9 cellular contexts compared by ENCODE assay signal in the genomic region with DNA sequence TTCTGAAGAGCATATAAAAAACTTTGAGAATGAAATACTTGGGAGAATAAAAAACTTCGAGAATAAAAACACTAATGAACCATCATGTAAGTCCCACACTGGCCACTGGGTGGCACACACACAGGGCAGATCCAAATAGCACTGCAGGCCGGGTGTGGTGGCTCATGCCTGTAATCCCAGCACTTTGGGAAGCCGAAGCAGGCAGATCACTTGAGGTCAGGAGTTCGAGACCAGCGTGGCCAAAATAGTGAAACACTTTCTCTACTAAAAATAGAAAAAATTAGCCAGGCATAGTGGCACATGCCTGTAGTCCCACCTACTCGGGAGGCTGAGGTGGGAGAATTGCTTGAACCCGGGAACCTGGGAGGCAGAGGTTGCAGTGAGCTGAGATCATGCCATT. TPM values are rescaled to one million over a fixed set of nuclear protein-coding genes. Genes with fewer than 3 reads are reported as not detected.
DNase-seq lines count a peak whose midpoint lies in the region; ATAC-seq, FAIRE-seq and TF ChIP-seq lines count a peak whose summit lies in the region.
"Not testable (repeated sequence)": the region's sequence is repeated elsewhere in the genome, so short reads cannot be mapped to it uniquely, and the experiment has no call there.
"Had no signal": no experiment of that assay in that cellular context is flagged by ENCODE, and none has a peak within 500 bp of the region (broad histone marks: within the 10 kb centered on the region; RNA-seq: fewer than 3 reads in every experiment).

No MANE protein-coding gene starts in this region.

- H3K9me3 Mint-ChIP-seq in endodermal cell: peaks cover 13% of the 10 kb centered on the region

- not testable (repeated sequence) for H3K27ac ChIP-seq in endodermal cell (ENCODE audit: low read depth, low read length)
- H3K27ac ChIP-seq in kidney (ENCODE audit: low read depth in 2 of 2, low read length in 2 of 2) (peak overlapping the region; percentile 83 to 89), gastrocnemius medialis (peak overlapping the region; percentile 94 to 99 (median 96)), aorta (ENCODE audit: low read depth in 1 of 2, low read length in 2 of 2) (peak overlapping the region in 1 of 2 donors; percentile 59)

- WGBS in endodermal cell (ENCODE audit: insufficient coverage in 1 of 2, insufficient read length in 1 of 2), 2 experiments: 88 to 94% methylated on average over 6 to 7 of the region's 7 CpGs
- 50 to 58% methylated on average over 7 of the region's 7 CpGs for WGBS in aorta, 2 donors

- TF ChIP-seq POLR2A in gastrocnemius medialis (IDR thresholded peaks at IDR 0.05): not testable (repeated sequence)

- peak; percentile 67 for TF ChIP-seq CTCF in GM06990 (IDR thresholded peaks at IDR 0.05; ENCODE audit: insufficient read depth, low read length, poor library complexity, severe bottlenecking)
- peak; percentile 86 for TF ChIP-seq CTCF in endodermal cell (conservative IDR thresholded peaks at IDR 0.05)
- TF ChIP-seq CTCF in kidney (IDR thresholded peaks at IDR 0.05; ENCODE audit: borderline replicate concordance, extremely low read depth, insufficient read depth): peak; percentile 70
- peak; percentile 78 to 84 (median 80) for TF ChIP-seq CTCF in gastrocnemius medialis (IDR thresholded peaks at IDR 0.05 in 4 of 5, conservative IDR thresholded peaks at IDR 0.05 in 1 of 5)

- not testable (repeated sequence) for H3K4me1 Mint-ChIP-seq in endodermal cell

- intact Hi-C loops in kidney (cut with DNase I); aorta (cut with DNase I): not testable (repeated sequence)
- intact Hi-C loops in gastrocnemius medialis (cut with DNase I; ENCODE audit: low total_unique reads): loop anchor here (5.0 kb wide), 1 partner anchor 82 kb away; no protein-coding TSS in a partner anchor

- not testable (repeated sequence) for H3K27me3 ChIP-seq in GM06990 (replicated peaks; ENCODE audit: control insufficient read depth, insufficient read depth, low read length); endodermal cell (ENCODE audit: control insufficient read depth, insufficient read depth, low read length, poor library complexity, severe bottlenecking); gastrocnemius medialis; aorta (ENCODE audit: control insufficient read depth in 1 of 2, insufficient read depth in 2 of 2, low read length in 1 of 2)

- H3K36me3 ChIP-seq in GM06990 (ENCODE audit: control insufficient read depth, insufficient read depth, low read length); kidney (ENCODE audit: control insufficient read depth in 1 of 2, insufficient read depth in 2 of 2, low read length in 2 of 2); aorta (ENCODE audit: control insufficient read depth in 1 of 2, insufficient read depth in 2 of 2, low read length in 1 of 2): not testable (repeated sequence)
- peaks cover 75% of the 10 kb centered on the region for H3K36me3 ChIP-seq in endodermal cell (ENCODE audit: control insufficient read depth, insufficient read depth, low read length)
- H3K36me3 ChIP-seq in gastrocnemius medialis: peaks cover 0 to 18% of the 10 kb centered on the region in 2 donors

- H3K9ac ChIP-seq in endodermal cell (ENCODE audit: extremely low read depth, low read length, poor library complexity, severe bottlenecking): not testable (repeated sequence)
- H3K9ac ChIP-seq in kidney (ENCODE audit: low read length in 2 of 2): peak overlapping the region in 1 of 2 donors; percentile 51

- H3K4me1 ChIP-seq in endodermal cell (ENCODE audit: control insufficient read depth, insufficient read depth, low read length); aorta (ENCODE audit: control insufficient read depth in 1 of 2, insufficient read depth in 2 of 2, low read length in 2 of 2): not testable (repeated sequence)
- H3K4me1 ChIP-seq in kidney (ENCODE audit: control insufficient read depth in 1 of 2, insufficient read depth in 1 of 2, low read depth in 1 of 2, low read length in 2 of 2): peaks cover 10 to 14% of the 10 kb centered on the region in 2 donors
- H3K4me1 ChIP-seq in gastrocnemius medialis: peaks cover 35 to 52% of the 10 kb centered on the region in 2 donors

- peak overlapping the region; percentile 18 for H3K27ac Mint-ChIP-seq in endodermal cell

- H3K4me3 Mint-ChIP-seq in endodermal cell: not testable (repeated sequence)

- H3K27me3 Mint-ChIP-seq in endodermal cell (ENCODE audit: insufficient read depth): not testable (repeated sequence)

- DNase-seq in GM06990 (ENCODE audit: extremely low read depth, insufficient read length): not testable (repeated sequence)
- DNase-seq in M059J (ENCODE audit: low read depth): peak; percentile 42
- DNase-seq in SK-N-DZ (ENCODE audit: low spot score): peak; percentile 51
- DNase-seq in activated T-cell treated with anti-CD3 and anti-CD28 coated beads for 48 hours (ENCODE audit: low read depth): peak; percentile 33
- DNase-seq in endodermal cell: peak; percentile 88
- peak; percentile 82 for DNase-seq in kidney
- peak in 1 of 2 donors; percentile 80 for DNase-seq in gastrocnemius medialis
- peak; percentile 80 to 83 for DNase-seq in aorta

- H3K36me3 Mint-ChIP-seq in endodermal cell (ENCODE audit: low read depth): peaks cover 69% of the 10 kb centered on the region

- not testable (repeated sequence) for H3K4me3 ChIP-seq in GM06990 (replicated peaks; ENCODE audit: low read depth, low read length); endodermal cell (ENCODE audit: low read length); kidney (ENCODE audit: low read length in 2 of 2); gastrocnemius medialis; aorta (ENCODE audit: low read length in 2 of 2)

- FAIRE-seq in kidney (lab: Jason Lieb, UNC): not testable (repeated sequence)

- H3K9me3 ChIP-seq in endodermal cell (ENCODE audit: control insufficient read depth, low read length); kidney (ENCODE audit: control insufficient read depth in 1 of 2, low read length in 2 of 2); gastrocnemius medialis; aorta (ENCODE audit: control insufficient read depth, low read length): not testable (repeated sequence)

- ATAC-seq in gastrocnemius medialis: not testable (repeated sequence)
- peak; percentile 78 for ATAC-seq in aorta (ENCODE audit: low FRiP score)

- in situ Hi-C loops in gastrocnemius medialis (cut with MboI; ENCODE audit: low sequenced_read_pairs in 4 of 4): loop anchor here in 1 of 4 donors (5.0 kb wide), 1 partner anchor 82 kb away; no protein-coding TSS in a partner anchor

RNA-seq across cellular contexts. Expression of gene ALPK3, which starts 28.5 kb away (rescaled TPM):
- total RNA-seq in M059J (2014; rRNA removed; shearing (Covaris generic)): 0.25 and 1.0 TPM in 2 replicates
- polyA plus RNA-seq in SK-N-DZ (2014; cell fraction: cytosol; rRNA removed): 0.12 and 0.14 TPM in 2 replicates
- 0.05 and 0.64 TPM in 2 replicates for polyA plus RNA-seq in SK-N-DZ (2014; cell fraction: nucleus; rRNA removed)
- total RNA-seq in endodermal cell (10 to 100 TPM; 57.8 to 94.1 TPM), kidney (20.2 TPM), gastrocnemius medialis (100 to 1,000 TPM; 131 to 406 (median 305) TPM), aorta (10 to 100 TPM; 77.0 to 86.8 TPM)
- 14.0 TPM for polyA plus RNA-seq in endodermal cell (2013, experiment 1 of 2)
- polyA plus RNA-seq in endodermal cell (2013, experiment 2 of 2): 17.0 TPM
- polyA plus RNA-seq in kidney (ENCODE audit: insufficient read depth, low read depth, low replicate concordance) (3.1 TPM), aorta (10 to 100 TPM in 1 of 2 donors, 1 to 10 TPM in 1; 6.8 to 11.1 TPM)

RNA-seq across cellular contexts. Expression of gene SLC28A1, which starts 38.8 kb away (rescaled TPM):
- total RNA-seq in M059J (2014; rRNA removed; shearing (Covaris generic)): not detected in 2 replicates
- polyA plus RNA-seq in SK-N-DZ (2014; cell fraction: cytosol; rRNA removed): not detected in 2 replicates
- polyA plus RNA-seq in SK-N-DZ (2014; cell fraction: nucleus; rRNA removed): 0.30 TPM in 1 of 2 replicates, not detected in the other
- total RNA-seq in endodermal cell (not detected), kidney (12.8 TPM), gastrocnemius medialis (under 1 TPM in 1 of 4 donors, not detected in 3; 0.47 TPM), aorta (1 to 10 TPM; 2.0 to 4.1 TPM)
- not detected for polyA plus RNA-seq in endodermal cell (2013, experiment 1 of 2)
- polyA plus RNA-seq in endodermal cell (2013, experiment 2 of 2): not detected
- polyA plus RNA-seq in kidney (ENCODE audit: insufficient read depth, low read depth, low replicate concordance) (51.2 TPM), aorta (1 to 10 TPM in 1 of 2 donors, under 1 TPM in 1; 0.97 to 2.8 TPM)
- total RNA-seq: T-helper 2 cell treated with Interferon-gamma antibody and Interleukin-4, amounts not matched to agents 100 ng/mL and 5 ng/mL, for 36 hours had no signal

Comparison
In these comparisons a context has a peak if more than half of its experiments do, and no peak if none do; other contexts are left out.
1. RNA of gene ALPK3, which starts 28.5 kb away (total RNA-seq): 131 to 406 TPM in gastrocnemius medialis, 57.8 to 94.1 TPM in endodermal cell, 77.0 to 86.8 TPM in aorta and 20.2 TPM in kidney (single experiment); 0.25 to 1.0 TPM in M059J; every median in the first group is over 10 times any median in the second.
2. Peak in every context shown above with its lines, with median percentiles within 50 percentile points of each other: CTCF ChIP-seq.